Comparison of ENCODE assay signal across 1 cellular context in the genomic region with DNA sequence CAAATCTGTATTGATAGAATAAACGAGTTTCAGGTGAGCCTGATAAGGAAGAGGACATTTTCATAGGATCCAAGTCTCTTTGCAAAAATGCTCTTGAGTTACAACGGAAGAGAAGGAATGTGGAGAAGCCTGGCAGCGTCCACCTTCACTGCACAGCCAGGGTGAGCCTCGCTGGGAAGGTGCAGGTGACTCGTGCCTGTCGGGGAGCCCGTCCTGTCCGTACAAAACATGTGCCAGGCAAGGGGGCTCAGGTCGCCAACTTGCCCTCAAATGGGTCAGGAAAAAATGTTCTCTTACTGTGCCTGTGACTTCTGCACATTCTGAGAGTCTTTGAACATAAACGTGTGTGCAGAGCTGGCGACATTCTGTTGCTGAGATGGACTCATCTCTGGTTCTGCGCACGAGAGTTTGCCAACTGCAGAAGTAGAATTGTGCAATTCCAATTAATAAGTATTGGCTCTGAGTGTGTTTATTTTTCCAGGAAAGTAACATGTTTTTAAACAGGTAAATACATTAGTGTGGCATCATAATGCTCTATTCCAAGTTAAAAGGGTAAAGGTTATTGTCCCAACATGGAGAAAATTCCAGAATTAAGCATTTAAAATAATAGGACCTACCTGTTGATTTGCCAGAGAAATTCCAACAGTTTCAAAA.
TF ChIP-seq lines count a peak whose summit lies in the region.

No MANE protein-coding gene starts in this region.

TF ChIP-seq in K562, 482 proteins besides CTCF, POLR2A, EP300 and RAD21:
- TF ChIP-seq WHSC1 (IDR thresholded peaks at IDR 0.05; ENCODE audit: low read length) (no peak), ZNF445 (CRISPR knock-in tag; IDR thresholded peaks at IDR 0.05; ENCODE audit: low read depth) (no peak), POLR2G (IDR thresholded peaks at IDR 0.05; ENCODE audit: low read depth, low read length) (peak; percentile 33; the same call in 1 of the 2 replicates), ZNF75A (CRISPR knock-in tag; IDR thresholded peaks at IDR 0.05) (no peak), NCOA4 (IDR thresholded peaks at IDR 0.05; ENCODE audit: partially characterized antibody) (no peak)
